ENCODE assay signal across 28 cellular contexts in the genomic region with DNA sequence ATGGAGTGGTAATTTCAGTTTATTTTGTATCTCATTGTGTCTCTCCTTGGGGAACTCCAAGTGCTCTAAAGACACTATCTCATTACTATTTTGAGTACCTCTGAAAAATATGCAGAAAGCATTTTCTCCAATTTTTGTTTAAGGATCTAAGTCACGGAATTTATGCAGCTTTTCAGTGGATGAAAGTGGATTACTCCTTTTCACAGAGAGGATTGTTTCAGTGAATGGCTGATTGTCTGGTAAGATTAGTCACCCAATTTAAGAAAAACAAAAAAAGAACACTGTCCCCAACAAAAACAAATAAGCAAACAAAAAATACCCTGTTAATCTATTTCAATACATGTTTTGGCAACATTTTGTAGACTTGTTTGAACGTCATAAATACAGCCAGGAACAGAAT.
"Had no signal": no experiment of that assay in that cellular context is flagged by ENCODE, and none has a peak within 500 bp of the region (broad histone marks: within the 10 kb centered on the region; RNA-seq: fewer than 3 reads in every experiment).

No MANE protein-coding gene starts in this region.

- H3K36me3 Mint-ChIP-seq: activated naive CD8-positive, alpha-beta T cell had no signal

- H3K27ac ChIP-seq: brain microvascular endothelial cell, coronary artery, epithelial cell of prostate, esophagus squamous epithelium, heart left ventricle had no signal

- H3K4me3 Mint-ChIP-seq: activated CD4-positive, alpha-beta memory T cell treated with anti-CD3 and anti-CD28 coated beads, Interleukin-2, amount 10 ng/mL, durations not matched to agents 7 days and 5 days; activated CD4-positive, alpha-beta T cell treated with anti-CD3 and anti-CD28 coated beads for 36 hours; activated CD4-positive, alpha-beta T cell treated with anti-CD3 and anti-CD28 coated beads, Interleukin-2, amount 10 ng/mL, durations not matched to agents 24 days and 14 days; activated naive CD8-positive, alpha-beta T cell; activated T-cell treated with anti-CD3 and anti-CD28 coated beads, Interleukin-2, amount 50 U/mL, for 4 hours; activated T-helper 17 cell treated with anti-CD3 and anti-CD28 coated beads, Interleukin-2, amount 50 U/mL, for 72 hours; central memory CD8-positive, alpha-beta T cell; dendritic cell treated with granulocyte-macrophage colony-stimulating factor and Interleukin-4, amounts not matched to agents 40 ng/mL and 50 ng/mL, for 4 days; endodermal cell had no signal

- H3K4me1 Mint-ChIP-seq: activated CD4-positive, alpha-beta memory T cell treated with anti-CD3 and anti-CD28 coated beads, Interleukin-2, amount 10 ng/mL, durations not matched to agents 7 days and 5 days; activated CD4-positive, alpha-beta T cell treated with anti-CD3 and anti-CD28 coated beads for 36 hours; activated CD4-positive, alpha-beta T cell treated with anti-CD3 and anti-CD28 coated beads, Interleukin-2, amount 10 ng/mL, durations not matched to agents 24 days and 14 days; activated T-helper 17 cell treated with anti-CD3 and anti-CD28 coated beads, Interleukin-2, amount 50 U/mL, for 72 hours; central memory CD8-positive, alpha-beta T cell had no signal

- H3K27ac Mint-ChIP-seq: activated CD4-positive, alpha-beta memory T cell treated with anti-CD3 and anti-CD28 coated beads, Interleukin-2, amount 10 ng/mL, durations not matched to agents 7 days and 5 days; activated CD4-positive, alpha-beta T cell treated with anti-CD3 and anti-CD28 coated beads for 36 hours; activated CD4-positive, alpha-beta T cell treated with anti-CD3 and anti-CD28 coated beads, Interleukin-2, amount 10 ng/mL, durations not matched to agents 24 days and 14 days; activated naive CD8-positive, alpha-beta T cell; activated T-helper 17 cell treated with anti-CD3 and anti-CD28 coated beads, Interleukin-2, amount 50 U/mL, for 72 hours; dendritic cell treated with granulocyte-macrophage colony-stimulating factor and Interleukin-4, amounts not matched to agents 40 ng/mL and 50 ng/mL, for 4 days; endodermal cell had no signal

- H3K27me3 ChIP-seq: brain microvascular endothelial cell, dorsolateral prefrontal cortex, esophagus squamous epithelium, heart left ventricle had no signal

- H3K36me3 ChIP-seq: brain microvascular endothelial cell, esophagus squamous epithelium, heart left ventricle had no signal

- DNase-seq: activated CD4-positive, alpha-beta memory T cell treated with anti-CD3 and anti-CD28 coated beads, Interleukin-2, amount 10 ng/mL, durations not matched to agents 7 days and 5 days; activated CD4-positive, alpha-beta T cell treated with anti-CD3 and anti-CD28 coated beads for 36 hours; activated CD4-positive, alpha-beta T cell treated with anti-CD3 and anti-CD28 coated beads, Interleukin-2, amount 10 ng/mL, durations not matched to agents 24 days and 14 days; activated CD4-positive, CD25-positive, alpha-beta regulatory T cell; activated CD4-positive, CD25-positive, alpha-beta regulatory T cell treated with anti-CD3 and anti-CD28 coated beads, Interleukin-2, amount 50 U/mL, for 72 hours; activated CD8-positive, alpha-beta memory T cell treated with anti-CD3 and anti-CD28 coated beads, Interleukin-2, amount 50 U/mL, for 48 hours; activated effector memory CD4-positive, alpha-beta T cell treated with Interleukin-2 at 50 U/mL for 16 hours; activated gamma-delta T cell treated with Interleukin-2 at 50 U/mL for 16 hours; activated naive CD4-positive, alpha-beta T cell treated with anti-CD3 and anti-CD28 coated beads, Interleukin-2, amount 50 U/mL, for 16 hours; activated naive CD4-positive, alpha-beta T cell treated with Interleukin-2 at 50 U/mL for 16 hours; activated T-cell treated with anti-CD3 and anti-CD28 coated beads for 4 hours; activated T-cell treated with anti-CD3 and anti-CD28 coated beads, Interleukin-2, amount 50 U/mL, for 4 hours; amniotic stem cell; anterior cingulate cortex; brain microvascular endothelial cell; dorsolateral prefrontal cortex; effector memory CD4-positive, alpha-beta T cell; endodermal cell; esophagus squamous epithelium; glutamatergic neuron; heart left ventricle; T-helper 2 cell had no signal

- H3K27me3 Mint-ChIP-seq: activated CD4-positive, alpha-beta memory T cell treated with anti-CD3 and anti-CD28 coated beads, Interleukin-2, amount 10 ng/mL, durations not matched to agents 7 days and 5 days; activated CD4-positive, alpha-beta T cell treated with anti-CD3 and anti-CD28 coated beads for 36 hours; activated CD4-positive, alpha-beta T cell treated with anti-CD3 and anti-CD28 coated beads, Interleukin-2, amount 10 ng/mL, durations not matched to agents 24 days and 14 days; activated naive CD8-positive, alpha-beta T cell; activated T-helper 17 cell treated with anti-CD3 and anti-CD28 coated beads, Interleukin-2, amount 50 U/mL, for 72 hours; central memory CD8-positive, alpha-beta T cell; dendritic cell treated with granulocyte-macrophage colony-stimulating factor and Interleukin-4, amounts not matched to agents 40 ng/mL and 50 ng/mL, for 4 days had no signal

- H3K4me3 ChIP-seq: coronary artery, dorsolateral prefrontal cortex, esophagus squamous epithelium, heart left ventricle had no signal

- H3K9me3 Mint-ChIP-seq: activated CD4-positive, alpha-beta T cell treated with anti-CD3 and anti-CD28 coated beads, Interleukin-2, amount 10 ng/mL, durations not matched to agents 24 days and 14 days; endodermal cell had no signal

- H3K4me1 ChIP-seq: esophagus squamous epithelium, heart left ventricle had no signal

- ATAC-seq: activated CD4-positive, alpha-beta T cell treated with anti-CD3 and anti-CD28 coated beads for 36 hours; activated T-cell treated with anti-CD3 and anti-CD28 coated beads, Interleukin-2, amount 50 U/mL, for 4 hours; activated T-helper 17 cell treated with anti-CD3 and anti-CD28 coated beads, Interleukin-2, amount 50 U/mL, for 72 hours; heart left ventricle had no signal
